9 cellular contexts compared by ENCODE assay signal in genomic region chr5:157109744-157110143, GRCh38. TPM values are rescaled to one million over a fixed set of nuclear protein-coding genes. Genes with fewer than 3 reads are reported as not detected.
DNase-seq lines count a peak whose midpoint lies in the region; ATAC-seq, FAIRE-seq and TF ChIP-seq lines count a peak whose summit lies in the region.
"Had no signal": no experiment of that assay in that cellular context is flagged by ENCODE, and none has a peak within 500 bp of the region (broad histone marks: within the 10 kb centered on the region; RNA-seq: fewer than 3 reads in every experiment).

No MANE protein-coding gene starts in this region.

- H3K4me3 Mint-ChIP-seq in activated CD8-positive, alpha-beta T cell treated with anti-CD3 and anti-CD28 coated beads for 36 hours: peak overlapping the region; percentile 78

- peaks cover 24% of the 10 kb centered on the region for H3K36me3 Mint-ChIP-seq in activated CD8-positive, alpha-beta T cell treated with anti-CD3 and anti-CD28 coated beads for 36 hours (ENCODE audit: low read depth)

- peaks cover 2% of the 10 kb centered on the region for H3K4me1 ChIP-seq in thymus (ENCODE audit: control insufficient read depth, insufficient read depth, low read length)

- peak overlapping the region; percentile 94 for H3K27ac Mint-ChIP-seq in activated CD8-positive, alpha-beta T cell treated with anti-CD3 and anti-CD28 coated beads for 36 hours

- TF ChIP-seq CTCF in activated CD8-positive, alpha-beta T cell treated with anti-CD3 and anti-CD28 coated beads for 36 hours (IDR thresholded peaks at IDR 0.05): no peak

- no peak for FAIRE-seq in RCC 7860 (lab: Jason Lieb, UNC)
- FAIRE-seq: keratinocyte had no signal

- no peaks in the 10 kb centered on the region for H3K9me3 Mint-ChIP-seq in activated CD8-positive, alpha-beta T cell treated with anti-CD3 and anti-CD28 coated beads for 36 hours

- DNase-seq in CD1c-positive myeloid dendritic cell (ENCODE audit: extremely low spot score) (peak; percentile 85), COR-L47 (lab: John Stamatoyannopoulos, UW) (no peak), SHP77 (lab: John Stamatoyannopoulos, UW) (no peak), RCC 7860 (ENCODE audit: low spot score) (no peak)
- peak; percentile 68 for DNase-seq in activated CD8-positive, alpha-beta T cell treated with anti-CD3 and anti-CD28 coated beads for 36 hours

- WGBS in thymus: 50% methylated on average over 1 of the region's 1 CpG

- ATAC-seq in GM19324 (IDR thresholded peaks at IDR 0.05; ENCODE audit: low FRiP score, unreplicated experiment) (peak; percentile 72), HG03175 (IDR thresholded peaks at IDR 0.05; ENCODE audit: unreplicated experiment) (peak; percentile 71)
- peak; percentile 64 for ATAC-seq in activated CD8-positive, alpha-beta T cell treated with anti-CD3 and anti-CD28 coated beads for 36 hours

- no peaks in the 10 kb centered on the region for H3K27me3 ChIP-seq in thymus (ENCODE audit: control insufficient read depth, insufficient read depth)

- H3K4me1 Mint-ChIP-seq in activated CD8-positive, alpha-beta T cell treated with anti-CD3 and anti-CD28 coated beads for 36 hours (ENCODE audit: low read depth): peaks cover 56% of the 10 kb centered on the region

- POLR2A ChIA-PET in activated CD8-positive, alpha-beta T cell treated with anti-CD3 and anti-CD28 coated beads for 36 hours (lab: Charles Lee): interaction anchor here (0.5 kb wide), 2 partner anchors 138 to 163 kb away, joined by 3 read pairs; no protein-coding TSS in a partner anchor

- peak overlapping the region; percentile 84 for H3K27ac ChIP-seq in thymus (ENCODE audit: low read depth)

- no peaks in the 10 kb centered on the region for H3K36me3 ChIP-seq in thymus (ENCODE audit: control insufficient read depth, insufficient read depth)

- no peak overlapping the region for H3K4me3 ChIP-seq in thymus (ENCODE audit: low read length)

- no peaks in the 10 kb centered on the region for H3K9me3 ChIP-seq in thymus (ENCODE audit: control insufficient read depth)

- H3K27me3 Mint-ChIP-seq in activated CD8-positive, alpha-beta T cell treated with anti-CD3 and anti-CD28 coated beads for 36 hours: no peaks in the 10 kb centered on the region

- intact Hi-C loops in activated CD8-positive, alpha-beta T cell treated with anti-CD3 and anti-CD28 coated beads for 36 hours (cut with micrococcal nuclease): loop anchor here (5.0 kb wide), 2 partner anchors 82 to 187 kb away; no protein-coding TSS in a partner anchor

- CTCF ChIA-PET in activated CD8-positive, alpha-beta T cell treated with anti-CD3 and anti-CD28 coated beads for 36 hours (lab: Charles Lee): interaction anchor here (1.1 kb wide), 1 partner anchor 22 kb away, joined by 6 read pairs; no protein-coding TSS in a partner anchor

RNA-seq across cellular contexts. Expression of gene HAVCR2, which starts 0.9 kb away (rescaled TPM):
- 10 to 100 TPM; 28.7 to 34.6 TPM for total RNA-seq in activated CD8-positive, alpha-beta T cell treated with anti-CD3 and anti-CD28 coated beads for 36 hours
- 21.5 TPM for polyA plus RNA-seq in thymus

RNA-seq across cellular contexts. Expression of gene MED7, which starts 32.9 kb away (rescaled TPM):
- total RNA-seq in activated CD8-positive, alpha-beta T cell treated with anti-CD3 and anti-CD28 coated beads for 36 hours: 10 to 100 TPM; 13.6 to 13.7 TPM
- 40.2 TPM for polyA plus RNA-seq in thymus

RNA-seq across cellular contexts. Expression of gene HAVCR1, which starts 50.8 kb away (rescaled TPM):
- total RNA-seq in activated CD8-positive, alpha-beta T cell treated with anti-CD3 and anti-CD28 coated beads for 36 hours: under 1 TPM in 1 of 2 experiments, not detected in 1; 0.54 TPM
- polyA plus RNA-seq in thymus: 0.07 TPM
- polyA plus RNA-seq: keratinocyte had no signal

RNA-seq across cellular contexts. Expression of gene GARIN3, which starts 56.3 kb away (rescaled TPM):
- total RNA-seq in activated CD8-positive, alpha-beta T cell treated with anti-CD3 and anti-CD28 coated beads for 36 hours: 1 to 10 TPM in 1 of 2 experiments, under 1 TPM in 1; 0.77 to 1.1 TPM
- polyA plus RNA-seq in thymus: not detected
- polyA plus RNA-seq: keratinocyte had no signal

Comparison
In these comparisons a context has a peak if more than half of its experiments do, and no peak if none do; other contexts are left out.
1. DNase-seq: peak in CD1c-positive myeloid dendritic cell (single experiment) and activated CD8-positive, alpha-beta T cell treated with anti-CD3 and anti-CD28 coated beads for 36 hours (single experiment); none in COR-L47 (single experiment), SHP77 (0 of 2) and RCC 7860 (single experiment).
2. Peak in every context shown above with its lines, with median percentiles within 50 percentile points of each other: ATAC-seq.